10 cellular contexts compared by ENCODE assay signal in the genomic region with DNA sequence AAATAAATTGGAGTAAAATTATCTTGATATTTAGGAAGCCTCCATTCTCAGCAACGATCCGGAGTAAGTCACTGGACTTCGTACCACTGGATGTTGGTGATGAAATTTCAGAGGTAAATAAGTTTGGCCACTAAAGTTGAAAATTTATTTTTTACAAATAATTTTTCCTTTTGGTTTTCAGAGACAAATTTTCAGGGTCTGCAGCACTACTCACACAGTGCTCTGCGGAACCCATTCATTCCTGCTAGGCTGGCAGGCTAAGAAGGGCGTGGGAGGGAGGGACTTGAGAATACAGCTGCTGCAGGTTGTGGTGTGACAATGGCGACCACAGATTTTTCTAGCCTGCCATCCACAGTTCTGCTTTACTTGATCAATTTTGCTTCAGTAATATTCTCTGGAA. TPM values are rescaled to one million over a fixed set of nuclear protein-coding genes. Genes with fewer than 3 reads are reported as not detected.
DNase-seq lines count a peak whose midpoint lies in the region; ATAC-seq and TF ChIP-seq lines count a peak whose summit lies in the region.
"Had no signal": no experiment of that assay in that cellular context is flagged by ENCODE, and none has a peak within 500 bp of the region (broad histone marks: within the 10 kb centered on the region; RNA-seq: fewer than 3 reads in every experiment).

No MANE protein-coding gene starts in this region.

- intact Hi-C loops in activated CD4-positive, alpha-beta memory T cell treated with anti-CD3 and anti-CD28 coated beads for 36 hours (cut with micrococcal nuclease): no loop called here

- H3K27me3 ChIP-seq in neutrophil: no peaks in the 10 kb centered on the region

- H3K9me3 ChIP-seq in neutrophil: no peaks in the 10 kb centered on the region

- H3K4me3 ChIP-seq in neutrophil (ENCODE audit: low read depth in 1 of 2, low read length in 1 of 2): peak overlapping the region; percentile 83 to 86

- H3K27me3 Mint-ChIP-seq in activated CD4-positive, alpha-beta memory T cell treated with anti-CD3 and anti-CD28 coated beads for 36 hours: no peaks in the 10 kb centered on the region

- ATAC-seq in HG03175 (IDR thresholded peaks at IDR 0.05; ENCODE audit: unreplicated experiment): no peak

- H3K4me3 Mint-ChIP-seq in activated CD4-positive, alpha-beta memory T cell treated with anti-CD3 and anti-CD28 coated beads for 36 hours: no peak overlapping the region

- in situ Hi-C loops in G401 (cut with HindIII; ENCODE audit: low sequenced_read_pairs): no loop called here

- H3K27ac Mint-ChIP-seq in activated CD4-positive, alpha-beta memory T cell treated with anti-CD3 and anti-CD28 coated beads for 36 hours: no peak overlapping the region

- CTCF ChIA-PET in activated CD4-positive, alpha-beta memory T cell treated with anti-CD3 and anti-CD28 coated beads for 36 hours (lab: Charles Lee): interaction anchor here (1.3 to 4.4 kb wide), 3 partner anchors 53 to 210 kb away, joined by 3 to 30 read pairs (median 3); a partner anchor contains a TSS

- peaks cover 21% of the 10 kb centered on the region for H3K36me3 ChIP-seq in neutrophil

- H3K27ac ChIP-seq in caudate nucleus (ENCODE audit: low read depth, low read length): peak overlapping the region; percentile 100
- peak overlapping the region; percentile 100 for H3K27ac ChIP-seq in neutrophil

- no peak for TF ChIP-seq CTCF in neutrophil (IDR thresholded peaks at IDR 0.05)

- peaks cover 15% of the 10 kb centered on the region for H3K4me1 Mint-ChIP-seq in activated CD4-positive, alpha-beta memory T cell treated with anti-CD3 and anti-CD28 coated beads for 36 hours (ENCODE audit: low read depth)

- no peaks in the 10 kb centered on the region for H3K9me3 Mint-ChIP-seq in activated CD4-positive, alpha-beta memory T cell treated with anti-CD3 and anti-CD28 coated beads for 36 hours

- POLR2A ChIA-PET in activated CD4-positive, alpha-beta memory T cell treated with anti-CD3 and anti-CD28 coated beads for 36 hours (lab: Charles Lee): interaction anchor here (0.8 to 4.5 kb wide), 3 partner anchors 45 to 74 kb away, joined by 3 to 71 read pairs (median 21); a partner anchor contains a TSS

- H3K36me3 Mint-ChIP-seq in activated CD4-positive, alpha-beta memory T cell treated with anti-CD3 and anti-CD28 coated beads for 36 hours: peaks cover 14% of the 10 kb centered on the region

- H3K4me1 ChIP-seq in neutrophil (ENCODE audit: control insufficient read depth in 1 of 2, insufficient read depth in 1 of 2, low read depth in 1 of 2, low read length in 1 of 2): peaks cover 37 to 38% of the 10 kb centered on the region in 2 experiments

- DNase-seq in G401 (ENCODE audit: low spot score): peak; percentile 70
- DNase-seq in NCI-H187 treated with DMSO at 0.1 percent for 48 hours (lab: John Stamatoyannopoulos, UW): peak; percentile 75
- DNase-seq in caudate nucleus (lab: John Stamatoyannopoulos, UW): peak in 33 of 61 donors; percentile 7 to 75 (median 28)
- DNase-seq in activated CD4-positive, alpha-beta memory T cell treated with anti-CD3 and anti-CD28 coated beads for 36 hours: no peak
- no peak for DNase-seq in cerebellum (ENCODE audit: low spot score)
- DNase-seq in MV-4-11 (lab: John Stamatoyannopoulos, UW): no peak
- DNase-seq: EL, MM.1S had no signal

RNA-seq across cellular contexts. Expression of a gene that starts 1.4 kb away (rescaled TPM):
- 446 and 521 TPM in 2 replicates for total RNA-seq in G401 (2014; rRNA removed; shearing (Covaris generic))
- 10 to 100 TPM; 86.4 to 88.7 TPM for total RNA-seq in activated CD4-positive, alpha-beta memory T cell treated with anti-CD3 and anti-CD28 coated beads for 36 hours
- total RNA-seq in cerebellum: 3,426 TPM

RNA-seq across cellular contexts. Expression of a gene that starts 59.1 kb away (rescaled TPM):
- total RNA-seq in G401 (2014; rRNA removed; shearing (Covaris generic)): 2,974 and 3,054 TPM in 2 replicates
- 1,000 to 10,000 TPM; 2,573 to 2,575 TPM for total RNA-seq in activated CD4-positive, alpha-beta memory T cell treated with anti-CD3 and anti-CD28 coated beads for 36 hours
- total RNA-seq in cerebellum: 671 TPM

Comparison
In these comparisons a context has a peak if more than half of its experiments do, and no peak if none do; other contexts are left out.
1. DNase-seq: peak in G401 (single experiment), NCI-H187 treated with DMSO at 0.1 percent for 48 hours (single experiment) and caudate nucleus (33 of 61); none in activated CD4-positive, alpha-beta memory T cell treated with anti-CD3 and anti-CD28 coated beads for 36 hours (single experiment), cerebellum (single experiment) and MV-4-11 (single experiment).